ENCODE assay signal across 8 cellular contexts in genomic region chr12:49264873-49265792, GRCh38. TPM values are rescaled to one million over a fixed set of nuclear protein-coding genes. Genes with fewer than 3 reads are reported as not detected.
DNase-seq lines count a peak whose midpoint lies in the region; ATAC-seq, FAIRE-seq and TF ChIP-seq lines count a peak whose summit lies in the region.

Gene TUBA1C, plus strand, starts transcription at chr12:49265082. Its CDS starts 100 bp downstream, at chr12:49265182.

- no peaks in the 10 kb centered on the region for H3K4me1 ChIP-seq in psoas muscle
- H3K4me1 ChIP-seq in urinary bladder (ENCODE audit: insufficient read depth), result peaks cover 1% of the 10 kb centered on the region

- H3K27me3 ChIP-seq in psoas muscle (ENCODE audit: insufficient read depth in 3 of 3, low read length in 2 of 3), result peaks cover 0 to 20% (median 0%) of the 10 kb centered on the region in 3 donors

- H3K36me3 ChIP-seq in psoas muscle (ENCODE audit: insufficient read depth in 1 of 2, low read depth in 1 of 2) (peaks cover 0 to 11% of the 10 kb centered on the region in 2 donors), urinary bladder (ENCODE audit: insufficient read depth) (peaks cover under 1% of the 10 kb centered on the region)

- peak within 1 kb of the TSS; percentile 80 for H3K4me3 ChIP-seq in psoas muscle
- H3K4me3 ChIP-seq in urinary bladder (ENCODE audit: low read depth, low read length), result peak within 1 kb of the TSS; percentile 64

- peak; percentile 99 for TF ChIP-seq POLR2A in GM12891 (IDR thresholded peaks at IDR 0.05; ENCODE audit: low read depth, low read length)

- ATAC-seq in HG02798 (IDR thresholded peaks at IDR 0.05; ENCODE audit: poor library complexity, unreplicated experiment) (peak; percentile 87), left ventricle myocardium superior (peak; percentile 97), psoas muscle (peak; percentile 92 to 95 (median 94))

- no peak for TF ChIP-seq CTCF in psoas muscle (IDR thresholded peaks at IDR 0.05)

- intact Hi-C loops in T-helper 1 cell treated with Interleukin-12 subunit alpha and Interleukin-12 subunit beta and Interleukin-4 antibody, amounts not matched to agents 30 ng/mL and 1 ng/mL, for 36 hours (cut with micrococcal nuclease), result loop anchor here (1.0 kb wide), 10 partner anchors 31 to 476 kb away; partner anchors contain the start of genes C1QL4, LMBR1L, MCRS1 and TMBIM6
- intact Hi-C loops in left ventricle myocardium superior (cut with micrococcal nuclease) (no loop called here), psoas muscle (cut with DNase I) (no loop called here)

- H3K27ac ChIP-seq in psoas muscle (peak within 1 kb of the TSS; percentile 89), urinary bladder (ENCODE audit: low read depth) (peak within 1 kb of the TSS; percentile 98)

- H3K9me3 ChIP-seq in psoas muscle, result no peaks in the 10 kb centered on the region

- DNase-seq in GM12891 (ENCODE audit: insufficient read length, low spot score) (peak; percentile 98), NCI-H1436 (lab: John Stamatoyannopoulos, UW) (peak; percentile 94), amniotic stem cell (lab: John Stamatoyannopoulos, UW) (peak; percentile 78), left ventricle myocardium superior (peak; percentile 94), psoas muscle (peak; percentile 91 to 93)

- peak; percentile 90 for FAIRE-seq in GM12891 (lab: Jason Lieb, UNC)

- 4 to 6% (median 5%) methylated on average over 55 to 61 of the region's 61 CpGs for WGBS in psoas muscle, 3 donors
- WGBS in urinary bladder, result 2% methylated on average over 61 of the region's 61 CpGs

TF ChIP-seq in GM12891, 5 proteins besides CTCF, POLR2A, EP300 and RAD21:
- TF ChIP-seq TAF1 (IDR thresholded peaks at IDR 0.05; ENCODE audit: low read depth, low read length) (peak; percentile 96), POU2F2 (IDR thresholded peaks at IDR 0.05; ENCODE audit: low read depth, low read length) (peak; percentile 87), POLR2AphosphoS5 (IDR thresholded peaks at IDR 0.05; ENCODE audit: low read depth, low read length) (peak; percentile 99), PAX5 (IDR thresholded peaks at IDR 0.05; ENCODE audit: insufficient read depth, low read length, severe bottlenecking) (no peak), SPI1 (IDR thresholded peaks at IDR 0.05; ENCODE audit: low read depth, low read length) (peak; percentile 39; the same call in 1 of the 2 replicates)

RNA-seq across cellular contexts. Expression of gene TUBA1C, which starts in this region (rescaled TPM):
- polyA plus RNA-seq in GM12891 (2012; ENCODE audit: low read depth, missing spikeins), result 238 TPM
- total RNA-seq in T-helper 1 cell treated with Interleukin-12 subunit alpha and Interleukin-12 subunit beta and Interleukin-4 antibody, amounts not matched to agents 30 ng/mL and 1 ng/mL, for 36 hours, result 204 and 205 TPM in 2 replicates
- total RNA-seq in left ventricle myocardium superior (31.4 TPM), psoas muscle (100 to 1,000 TPM in 1 of 4 donors, 10 to 100 TPM in 3; 41.4 to 103 (median 48.2) TPM), urinary bladder (62.8 TPM)
- polyA plus RNA-seq in psoas muscle (100 to 1,000 TPM in 2 of 3 donors, 10 to 100 TPM in 1; 62.9 to 454 (median 129) TPM), urinary bladder (248 TPM)

Comparison
In these comparisons a context has a peak if more than half of its experiments do, and no peak if none do; other contexts are left out.
1. Peak in every context shown above with its lines: DNase-seq, ATAC-seq, H3K4me3 ChIP-seq and H3K27ac ChIP-seq.